ENCODE assay signal across 9 cellular contexts in genomic region chr22:29478326-29479276, GRCh38. TPM values are rescaled to one million over a fixed set of nuclear protein-coding genes. Genes with fewer than 3 reads are reported as not detected.
DNase-seq lines count a peak whose midpoint lies in the region; ATAC-seq, FAIRE-seq and TF ChIP-seq lines count a peak whose summit lies in the region.
"Had no signal": no experiment of that assay in that cellular context is flagged by ENCODE, and none has a peak within 500 bp of the region (broad histone marks: within the 10 kb centered on the region; RNA-seq: fewer than 3 reads in every experiment).

No MANE protein-coding gene starts in this region.

- no peaks in the 10 kb centered on the region for H3K9me3 ChIP-seq in osteoblast (ENCODE audit: low read depth, low read length)

- TF ChIP-seq POLR2A in GM12891 (IDR thresholded peaks at IDR 0.05; ENCODE audit: low read depth, low read length): no peak

- no peaks in the 10 kb centered on the region for H3K4me1 ChIP-seq in osteoblast (ENCODE audit: insufficient read depth, low read length)

- no peaks in the 10 kb centered on the region for H3K79me2 ChIP-seq in osteoblast (ENCODE audit: insufficient read depth, low read length)

- H3K27me3 ChIP-seq in osteoblast (ENCODE audit: insufficient read depth, low read length): peaks cover 62% of the 10 kb centered on the region

- no peaks in the 10 kb centered on the region for H4K20me1 ChIP-seq in osteoblast (ENCODE audit: insufficient read depth, low read length)

- in situ Hi-C loops in GM13977 (cut with MboI; ENCODE audit: low pct_unique_long_range_greater_than_20kb, low sequenced_read_pairs, unreplicated experiment): no loop called here

- FAIRE-seq in GM12891 (lab: Jason Lieb, UNC): no peak

- DNase-seq in GM13977 (ENCODE audit: low spot score): peak; percentile 59
- DNase-seq in NCI-H526 treated with DMSO at 0.1 percent for 48 hours (lab: John Stamatoyannopoulos, UW): peak; percentile 46
- peak; percentile 21 for DNase-seq in choroid plexus epithelial cell (ENCODE audit: low read depth)
- peak; percentile 93 for DNase-seq in osteoblast (ENCODE audit: insufficient read length, low spot score, missing footprints)
- DNase-seq in GM12891 (ENCODE audit: insufficient read length, low spot score): no peak
- DNase-seq: activated gamma-delta T cell treated with Interleukin-2 at 50 U/mL for 16 hours, NCI-H2171 had no signal

- H3K36me3 ChIP-seq in osteoblast (ENCODE audit: insufficient read depth, low read length): no peaks in the 10 kb centered on the region

- H3K4me2 ChIP-seq in osteoblast (ENCODE audit: insufficient read depth, low read length): no peak overlapping the region

- TF ChIP-seq CTCF in GM13977 (IDR thresholded peaks at IDR 0.05; ENCODE audit: extremely low read depth, insufficient read depth, missing control alignments) (no peak), choroid plexus epithelial cell (conservative IDR thresholded peaks at IDR 0.05; ENCODE audit: low read depth, low read length) (no peak), osteoblast (IDR thresholded peaks at IDR 0.05; ENCODE audit: extremely low read depth, low read depth, low read length) (no peak)

- no peak overlapping the region for H3K27ac ChIP-seq in osteoblast (ENCODE audit: low read depth, low read length)

- H3K4me3 ChIP-seq in choroid plexus epithelial cell (ENCODE audit: low read depth, low read length) (no peak overlapping the region), osteoblast (ENCODE audit: insufficient read depth, low read length) (no peak overlapping the region)

- ATAC-seq in GM18909 (IDR thresholded peaks at IDR 0.05; ENCODE audit: poor library complexity, unreplicated experiment) (no peak), HG03565 (IDR thresholded peaks at IDR 0.05; ENCODE audit: unreplicated experiment) (no peak)

- H2AFZ ChIP-seq in osteoblast (ENCODE audit: low read length): no peak overlapping the region

TF ChIP-seq in GM12891, 5 proteins besides CTCF, POLR2A, EP300 and RAD21:
- TF ChIP-seq TAF1 (IDR thresholded peaks at IDR 0.05; ENCODE audit: low read depth, low read length): no peak
- no peak for TF ChIP-seq SPI1 (IDR thresholded peaks at IDR 0.05; ENCODE audit: low read depth, low read length)
- TF ChIP-seq PAX5 (IDR thresholded peaks at IDR 0.05; ENCODE audit: insufficient read depth, low read length, severe bottlenecking): no peak
- no peak for TF ChIP-seq POLR2AphosphoS5 (IDR thresholded peaks at IDR 0.05; ENCODE audit: low read depth, low read length)
- no peak for TF ChIP-seq POU2F2 (IDR thresholded peaks at IDR 0.05; ENCODE audit: low read depth, low read length)

RNA-seq across cellular contexts. Expression of gene NEFH, which starts 1.4 kb away (rescaled TPM):
- under 0.01 and 0.36 TPM in 2 replicates for total RNA-seq in osteoblast
- 0.42 TPM for polyA plus RNA-seq in GM12891 (2012; ENCODE audit: low read depth, missing spikeins)

RNA-seq across cellular contexts. Expression of gene RFPL1, which starts 40.2 kb away (rescaled TPM):
- total RNA-seq in osteoblast: not detected in 2 replicates
- polyA plus RNA-seq in GM12891 (2012; ENCODE audit: low read depth, missing spikeins): not detected
